8 cellular contexts compared by ENCODE assay signal in the genomic region with DNA sequence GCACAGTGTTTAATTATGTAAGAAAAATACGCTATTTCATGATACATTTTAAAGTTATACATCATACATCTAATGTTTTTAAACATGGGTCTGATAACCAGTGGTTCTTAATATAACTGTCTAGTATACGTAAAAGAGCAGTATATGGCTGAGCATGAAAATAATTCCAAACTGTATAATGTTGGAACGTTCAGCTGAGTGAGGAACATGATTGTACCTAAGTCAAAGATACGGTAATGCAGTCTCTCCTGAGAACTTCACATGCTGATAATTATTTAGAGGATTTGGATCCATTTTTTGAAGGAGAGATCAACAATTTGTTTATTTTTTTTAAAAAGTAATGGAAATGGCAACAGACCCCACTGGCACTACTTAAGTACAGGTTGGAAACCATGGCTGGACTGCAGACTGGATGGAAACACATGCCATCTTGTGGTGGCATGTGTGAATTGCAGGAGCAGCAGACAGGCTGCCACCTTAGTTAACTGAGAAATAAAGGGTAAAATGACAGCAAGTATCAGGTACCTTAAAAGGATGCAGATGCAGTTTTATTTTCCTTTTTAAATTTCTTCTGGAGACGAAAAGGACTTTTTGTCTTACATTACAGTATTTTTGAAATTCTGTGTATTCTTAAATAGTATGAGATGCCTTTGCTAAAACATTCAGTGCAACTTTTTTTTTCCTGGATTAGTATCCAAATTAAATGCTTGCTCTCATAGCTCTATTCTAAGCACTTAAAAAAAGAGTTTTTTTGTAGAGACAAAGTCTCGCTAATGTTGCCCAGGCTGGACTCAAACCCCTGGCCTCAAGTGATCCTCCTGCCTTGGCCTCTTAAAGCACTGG.
DNase-seq lines count a peak whose midpoint lies in the region; ATAC-seq, FAIRE-seq and TF ChIP-seq lines count a peak whose summit lies in the region.

No MANE protein-coding gene starts in this region.

- H3K9ac ChIP-seq in MM.1S (ENCODE audit: low read length): no peak overlapping the region

- H3K36me3 ChIP-seq in MM.1S (replicated peaks; ENCODE audit: insufficient read depth, low read length) (no peaks in the 10 kb centered on the region), uterus (no peaks in the 10 kb centered on the region)

- H3K4me2 ChIP-seq in MM.1S (ENCODE audit: low read depth, low read length): no peak overlapping the region

- H3K27ac ChIP-seq in MM.1S (ENCODE audit: low read length): no peak overlapping the region
- no peak overlapping the region for H3K27ac ChIP-seq in uterus

- ATAC-seq in naive thymus-derived CD8-positive, alpha-beta T cell: peak; percentile 73 to 74

- peak; percentile 27 for FAIRE-seq in H54 (lab: Jason Lieb, UNC)

- DNase-seq in NCI-H1105 treated with DMSO at 0.1 percent for 48 hours (lab: John Stamatoyannopoulos, UW) (peak; percentile 18), NCI-H1105 (lab: John Stamatoyannopoulos, UW) (no peak), H54 (ENCODE audit: insufficient read length, low spot score) (no peak), MM.1S (peak; percentile 58), UCSD-AML1 (lab: John Stamatoyannopoulos, UW; ENCODE audit: unreplicated experiment) (peak; percentile 35), dermis microvascular lymphatic vessel endothelial cell (ENCODE audit: low read depth in 2 of 2) (peak; percentile 60 to 78), uterus (no peak)
- peak in 9 of 10 donors; percentile 12 to 61 (median 44) for DNase-seq in naive thymus-derived CD8-positive, alpha-beta T cell

- no peaks in the 10 kb centered on the region for H3F3A ChIP-seq in MM.1S (ENCODE audit: insufficient read depth, low read length)

- no peak overlapping the region for H2AFZ ChIP-seq in MM.1S (ENCODE audit: low read length)

- H3K9me3 Mint-ChIP-seq in naive thymus-derived CD8-positive, alpha-beta T cell: no peaks in the 10 kb centered on the region

- TF ChIP-seq CTCF in MM.1S (IDR thresholded peaks at IDR 0.05; ENCODE audit: low read length) (peak; percentile 99), uterus (IDR thresholded peaks at IDR 0.05) (peak; percentile 37 to 73 (median 60))

- no peak overlapping the region for H3K4me3 Mint-ChIP-seq in naive thymus-derived CD8-positive, alpha-beta T cell

- no peak overlapping the region for H3K4me3 ChIP-seq in MM.1S (ENCODE audit: low read length)
- H3K4me3 ChIP-seq in uterus: no peak overlapping the region

- H3K9me2 ChIP-seq in MM.1S (replicated peaks; ENCODE audit: insufficient read depth, low read length): no peaks in the 10 kb centered on the region

- intact Hi-C loops in uterus (cut with DNase I; ENCODE audit: low total_unique reads): no loop called here

- H4K20me1 ChIP-seq in MM.1S (ENCODE audit: insufficient read depth, low read length): no peaks in the 10 kb centered on the region

- peaks cover 0 to 9% (median 7%) of the 10 kb centered on the region in 4 donors for H3K4me1 Mint-ChIP-seq in naive thymus-derived CD8-positive, alpha-beta T cell

- no peaks in the 10 kb centered on the region for H3K27me3 Mint-ChIP-seq in naive thymus-derived CD8-positive, alpha-beta T cell

- H3K79me2 ChIP-seq in MM.1S (ENCODE audit: low read length): no peaks in the 10 kb centered on the region

- no peaks in the 10 kb centered on the region for H3K9me3 ChIP-seq in MM.1S (replicated peaks; ENCODE audit: insufficient read depth, low read length)
- H3K9me3 ChIP-seq in uterus: no peaks in the 10 kb centered on the region

- no peak for TF ChIP-seq POLR2A in H54 (IDR thresholded peaks at IDR 0.05; ENCODE audit: low read depth, low read length)
- no peak for TF ChIP-seq POLR2A in uterus (IDR thresholded peaks at IDR 0.05)

- H3K4me1 ChIP-seq in MM.1S (ENCODE audit: low read length): no peaks in the 10 kb centered on the region
- peaks cover 0 to 4% of the 10 kb centered on the region in 2 donors for H3K4me1 ChIP-seq in uterus

- POLR2A ChIA-PET in naive thymus-derived CD8-positive, alpha-beta T cell (lab: Charles Lee): no interaction called here

- H3K27ac Mint-ChIP-seq in naive thymus-derived CD8-positive, alpha-beta T cell: peak overlapping the region in 1 of 10 donors; percentile 82

- peaks cover 10 to 85% (median 18%) of the 10 kb centered on the region in 3 donors for H3K36me3 Mint-ChIP-seq in naive thymus-derived CD8-positive, alpha-beta T cell

- H3K27me3 ChIP-seq in MM.1S (replicated peaks; ENCODE audit: insufficient read depth, low read length) (no peaks in the 10 kb centered on the region), uterus (no peaks in the 10 kb centered on the region)

Comparison
In these comparisons a context has a peak if more than half of its experiments do, and no peak if none do; other contexts are left out.
1. DNase-seq: peak in NCI-H1105 treated with DMSO at 0.1 percent for 48 hours (single experiment), MM.1S (single experiment), UCSD-AML1 (single experiment), dermis microvascular lymphatic vessel endothelial cell (2 of 2) and naive thymus-derived CD8-positive, alpha-beta T cell (9 of 10); none in NCI-H1105 (single experiment), H54 (single experiment) and uterus (0 of 2).